ENCODE assay signal across 20 cellular contexts in the genomic region with DNA sequence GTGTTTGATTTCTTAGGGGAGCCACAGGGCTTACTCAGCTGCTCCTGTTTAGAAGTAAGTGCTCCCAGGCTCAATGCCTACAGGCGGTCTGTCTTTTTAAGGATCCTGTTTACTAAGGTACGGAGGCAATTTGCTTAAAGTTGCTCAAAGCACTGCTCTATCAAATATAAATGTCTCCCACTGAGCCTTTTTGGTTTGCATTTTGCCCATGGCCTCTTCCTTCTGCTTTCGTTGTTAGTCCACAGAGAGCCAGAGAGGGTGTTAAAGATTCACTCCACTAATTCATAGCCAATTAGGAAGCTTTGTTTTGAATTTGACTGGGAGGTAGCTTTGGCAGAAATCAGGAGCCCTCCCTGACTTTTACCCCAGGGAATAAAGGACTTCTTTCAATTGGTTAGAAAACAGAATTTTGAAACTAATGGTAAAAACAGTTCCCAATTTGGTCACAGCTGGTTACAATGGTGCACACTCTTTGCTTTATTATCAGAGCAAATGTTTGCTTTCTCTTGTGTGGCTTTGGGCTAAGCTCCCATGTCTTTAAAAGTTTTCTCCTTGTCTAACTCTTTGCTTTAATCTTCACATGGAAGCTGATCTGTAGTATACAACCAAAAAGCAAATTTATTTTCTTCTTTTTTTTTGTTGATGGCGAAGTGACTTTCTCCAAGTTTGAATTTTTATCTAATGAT.
DNase-seq lines count a peak whose midpoint lies in the region; ATAC-seq and TF ChIP-seq lines count a peak whose summit lies in the region.
"Had no signal": no experiment of that assay in that cellular context is flagged by ENCODE, and none has a peak within 500 bp of the region (broad histone marks: within the 10 kb centered on the region; RNA-seq: fewer than 3 reads in every experiment).

No MANE protein-coding gene starts in this region.

- H3K79me2 ChIP-seq in OCI-LY3 (ENCODE audit: low read length): no peaks in the 10 kb centered on the region

- peak overlapping the region; percentile 45 for H3K9ac ChIP-seq in OCI-LY3 (ENCODE audit: low read length)

- DNase-seq in DMS53 (lab: John Stamatoyannopoulos, UW) (no peak), GF-D8 (lab: John Stamatoyannopoulos, UW) (no peak)
- DNase-seq: ACHN; activated CD4-positive, alpha-beta T cell treated with anti-CD3 and anti-CD28 coated beads for 1 hour; activated naive CD4-positive, alpha-beta T cell; lower lobe of right lung; NCI-H1092; NCI-H345; SHP77 treated with DMSO at 0.1 percent for 48 hours; stimulated activated CD4-positive, alpha-beta T cell treated with anti-CD3 and anti-CD28 coated beads, Interleukin-12 subunit alpha, Interleukin-12 subunit beta, amount 100 ng/mL, for 4 hours; T-helper 17 cell had no signal

- H3K4me2 ChIP-seq in OCI-LY3 (ENCODE audit: low read length): peak overlapping the region; percentile 80

- H3K36me3 ChIP-seq in OCI-LY3 (replicated peaks; ENCODE audit: low read depth, low read length): no peaks in the 10 kb centered on the region
- H3K36me3 ChIP-seq: gastroesophageal sphincter, lower lobe of right lung, vagina had no signal

- 0 out of 2 replicates have a peak, but pooled peaks have one; percentile 3 for TF ChIP-seq CTCF in OCI-LY3 (IDR thresholded peaks at IDR 0.05; ENCODE audit: low read depth, low read length)

- H4K20me1 ChIP-seq in OCI-LY3 (ENCODE audit: insufficient read depth, low read length): no peaks in the 10 kb centered on the region

- peak overlapping the region; percentile 54 for H2AFZ ChIP-seq in OCI-LY3 (ENCODE audit: low read depth, low read length)

- peak overlapping the region; percentile 50 for H3K4me3 ChIP-seq in OCI-LY3 (ENCODE audit: low read length)
- H3K4me3 ChIP-seq: gastroesophageal sphincter, lower lobe of right lung, vagina had no signal

- no peaks in the 10 kb centered on the region for H3K27me3 ChIP-seq in OCI-LY3 (ENCODE audit: low read depth, low read length)
- H3K27me3 ChIP-seq: gastroesophageal sphincter, vagina had no signal

- no peaks in the 10 kb centered on the region for H3K9me3 ChIP-seq in OCI-LY3 (ENCODE audit: insufficient read depth, low read length)
- H3K9me3 ChIP-seq: gastroesophageal sphincter, lower lobe of right lung, vagina had no signal

- H3K4me1 ChIP-seq in OCI-LY3 (ENCODE audit: low read length): peaks cover 42% of the 10 kb centered on the region
- H3K4me1 ChIP-seq: gastroesophageal sphincter, lower lobe of right lung, vagina had no signal

- ATAC-seq in GM18502 (IDR thresholded peaks at IDR 0.05; ENCODE audit: poor library complexity, unreplicated experiment): peak; percentile 54
- ATAC-seq in GM19438 (IDR thresholded peaks at IDR 0.05; ENCODE audit: low read depth, unreplicated experiment): peak; percentile 60
- peak; percentile 44 for ATAC-seq in HG02938 (IDR thresholded peaks at IDR 0.05; ENCODE audit: unreplicated experiment)
- ATAC-seq in GM19463 (IDR thresholded peaks at IDR 0.05; ENCODE audit: unreplicated experiment): no peak
- ATAC-seq in GM21717 (IDR thresholded peaks at IDR 0.05; ENCODE audit: unreplicated experiment): no peak
- ATAC-seq: gastroesophageal sphincter, lower lobe of right lung, T-helper 17 cell had no signal

- peak overlapping the region; percentile 46 for H3K27ac ChIP-seq in OCI-LY3 (ENCODE audit: low read length)
- H3K27ac ChIP-seq: epithelial cell of prostate, gastroesophageal sphincter, lower lobe of right lung, vagina had no signal

Comparison
In these comparisons a context has a peak if more than half of its experiments do, and no peak if none do; other contexts are left out.
1. ATAC-seq: peak in GM18502 (single experiment), GM19438 (single experiment) and HG02938 (single experiment); none in GM19463 (single experiment) and GM21717 (single experiment).